1 cellular context compared by ENCODE assay signal in the genomic region with DNA sequence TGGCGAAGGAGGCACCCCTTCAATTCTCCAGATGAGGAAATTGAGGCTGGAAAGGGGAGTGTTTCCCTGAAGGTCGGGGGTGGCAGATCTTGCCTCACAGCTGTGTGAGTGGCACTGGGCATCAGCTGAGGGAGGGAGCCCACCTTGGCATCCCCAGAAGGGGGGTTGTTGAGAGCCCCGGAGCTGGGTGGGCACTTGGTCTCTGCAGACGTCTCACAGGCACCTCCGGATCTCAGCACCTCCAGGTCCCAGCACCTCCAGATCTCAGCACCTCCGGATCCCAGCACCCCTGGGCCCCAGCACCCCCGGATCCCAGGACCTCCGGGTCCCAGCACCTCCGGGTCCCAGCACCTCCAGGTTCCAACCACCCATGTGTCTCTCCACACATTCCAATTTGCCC.
TF ChIP-seq lines count a peak whose summit lies in the region.

No MANE protein-coding gene starts in this region.

TF ChIP-seq in WTC11, 78 proteins besides CTCF, POLR2A, EP300 and RAD21 (continued from another document):
- no peak for TF ChIP-seq PRRX2 (CRISPR knock-in tag; IDR thresholded peaks at IDR 0.05)
TF ChIP-seq in WTC11: peak in this region for 0.
